In the genomic region with DNA sequence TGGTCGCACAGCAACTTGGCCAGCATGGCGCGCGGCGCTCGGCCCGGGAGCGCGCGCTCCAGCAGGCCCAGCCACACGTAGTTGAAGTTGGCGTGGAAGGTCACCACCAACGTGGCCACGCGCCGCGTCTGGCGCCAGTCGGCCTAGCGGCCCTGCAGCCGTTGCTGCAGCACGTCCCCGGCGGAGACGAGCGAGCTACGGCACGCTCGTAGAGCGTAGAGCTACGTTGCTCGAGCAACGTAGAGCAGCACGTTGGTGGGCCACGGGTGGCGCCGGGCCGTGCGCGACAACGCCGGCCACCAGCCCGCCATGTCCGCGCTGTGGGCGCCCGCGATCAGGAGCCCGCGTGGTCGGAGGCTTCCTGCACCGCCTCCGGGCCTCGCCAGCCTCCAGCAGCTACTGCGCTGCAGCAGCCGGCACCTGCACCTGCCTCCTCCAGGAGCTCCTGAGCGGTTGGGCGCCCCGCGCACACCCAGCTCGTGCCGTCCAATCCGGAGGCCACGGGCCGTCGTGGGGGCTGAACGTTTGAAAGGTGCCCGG, we compare ENCODE assay signal across 10 cellular contexts. TPM values are rescaled to one million over a fixed set of nuclear protein-coding genes. Genes with fewer than 3 reads are reported as not detected.
A peak's percentile ranks its signal among the peaks of the same experiment; 100 is the strongest.
DNase-seq lines count a peak whose midpoint lies in the region; ATAC-seq and TF ChIP-seq lines count a peak whose summit lies in the region.
"Had no signal": no experiment of that assay in that cellular context is flagged by ENCODE, and none has a peak within 500 bp of the region (broad histone marks: within the 10 kb centered on the region; RNA-seq: fewer than 3 reads in every experiment).

No MANE protein-coding gene starts in this region.

- H3K4me3 Mint-ChIP-seq in activated naive CD8-positive, alpha-beta T cell treated with anti-CD3 and anti-CD28 coated beads for 36 hours, result peak overlapping the region; percentile 87

- no peaks in the 10 kb centered on the region for H3K27me3 Mint-ChIP-seq in activated naive CD8-positive, alpha-beta T cell treated with anti-CD3 and anti-CD28 coated beads for 36 hours

- H3K27ac Mint-ChIP-seq in activated naive CD8-positive, alpha-beta T cell treated with anti-CD3 and anti-CD28 coated beads for 36 hours, result peak overlapping the region; percentile 56

- ATAC-seq in GM21717 (IDR thresholded peaks at IDR 0.05; ENCODE audit: unreplicated experiment), result no peak
- ATAC-seq in HG03442 (IDR thresholded peaks at IDR 0.05; ENCODE audit: unreplicated experiment), result no peak

- DNase-seq in HT-29 (ENCODE audit: low spot score) (peak; percentile 49), SHP77 treated with DMSO at 0.1 percent for 48 hours (lab: John Stamatoyannopoulos, UW) (peak; percentile 80), kidney tubule cell (ENCODE audit: low spot score) (peak; percentile 62)
- peak; percentile 83 for DNase-seq in activated naive CD8-positive, alpha-beta T cell treated with anti-CD3 and anti-CD28 coated beads for 36 hours
- peak; percentile 35 to 76 (median 48) for DNase-seq in stimulated activated CD4-positive, alpha-beta T cell treated with anti-CD3 and anti-CD28 coated beads, TNF-alpha, amount 100 ng/mL, for 24 hours (ENCODE audit: low read depth in 3 of 3)

- H3K27ac ChIP-seq in 22Rv1, result peak overlapping the region; percentile 72
- H3K27ac ChIP-seq: cardiac muscle cell had no signal

- no peak for TF ChIP-seq CTCF in 22Rv1 (IDR thresholded peaks at IDR 0.05)

- peaks cover 8% of the 10 kb centered on the region for H3K36me3 Mint-ChIP-seq in activated naive CD8-positive, alpha-beta T cell treated with anti-CD3 and anti-CD28 coated beads for 36 hours

- H3K4me1 Mint-ChIP-seq in activated naive CD8-positive, alpha-beta T cell treated with anti-CD3 and anti-CD28 coated beads for 36 hours, result peaks cover 13% of the 10 kb centered on the region

- H3K9me3 Mint-ChIP-seq in activated naive CD8-positive, alpha-beta T cell treated with anti-CD3 and anti-CD28 coated beads for 36 hours, result no peaks in the 10 kb centered on the region

RNA-seq across cellular contexts. Expression of a gene that starts 13.4 kb away (rescaled TPM):
- total RNA-seq in HT-29 (2014; rRNA removed; shearing (Covaris generic)), result 30.9 and 35.7 TPM in 2 replicates
- total RNA-seq in activated naive CD8-positive, alpha-beta T cell treated with anti-CD3 and anti-CD28 coated beads for 36 hours, result 10 to 100 TPM; 11.6 to 13.3 TPM

RNA-seq across cellular contexts. Expression of a gene that starts 14.6 kb away (rescaled TPM):
- 0.15 and 0.42 TPM in 2 replicates for total RNA-seq in HT-29 (2014; rRNA removed; shearing (Covaris generic))
- under 1 TPM in 1 of 2 experiments, not detected in 1; 0.39 TPM for total RNA-seq in activated naive CD8-positive, alpha-beta T cell treated with anti-CD3 and anti-CD28 coated beads for 36 hours
- total RNA-seq: cardiac muscle cell, Daoy had no signal

RNA-seq across cellular contexts. Expression of a gene that starts 26.4 kb away (rescaled TPM):
- 1.4 and 1.7 TPM in 2 replicates for total RNA-seq in HT-29 (2014; rRNA removed; shearing (Covaris generic))
- total RNA-seq in activated naive CD8-positive, alpha-beta T cell treated with anti-CD3 and anti-CD28 coated beads for 36 hours, result under 1 TPM; 0.24 to 0.68 TPM
- total RNA-seq: Daoy had no signal
